Comparison of ENCODE assay signal across 8 cellular contexts in the genomic region with DNA sequence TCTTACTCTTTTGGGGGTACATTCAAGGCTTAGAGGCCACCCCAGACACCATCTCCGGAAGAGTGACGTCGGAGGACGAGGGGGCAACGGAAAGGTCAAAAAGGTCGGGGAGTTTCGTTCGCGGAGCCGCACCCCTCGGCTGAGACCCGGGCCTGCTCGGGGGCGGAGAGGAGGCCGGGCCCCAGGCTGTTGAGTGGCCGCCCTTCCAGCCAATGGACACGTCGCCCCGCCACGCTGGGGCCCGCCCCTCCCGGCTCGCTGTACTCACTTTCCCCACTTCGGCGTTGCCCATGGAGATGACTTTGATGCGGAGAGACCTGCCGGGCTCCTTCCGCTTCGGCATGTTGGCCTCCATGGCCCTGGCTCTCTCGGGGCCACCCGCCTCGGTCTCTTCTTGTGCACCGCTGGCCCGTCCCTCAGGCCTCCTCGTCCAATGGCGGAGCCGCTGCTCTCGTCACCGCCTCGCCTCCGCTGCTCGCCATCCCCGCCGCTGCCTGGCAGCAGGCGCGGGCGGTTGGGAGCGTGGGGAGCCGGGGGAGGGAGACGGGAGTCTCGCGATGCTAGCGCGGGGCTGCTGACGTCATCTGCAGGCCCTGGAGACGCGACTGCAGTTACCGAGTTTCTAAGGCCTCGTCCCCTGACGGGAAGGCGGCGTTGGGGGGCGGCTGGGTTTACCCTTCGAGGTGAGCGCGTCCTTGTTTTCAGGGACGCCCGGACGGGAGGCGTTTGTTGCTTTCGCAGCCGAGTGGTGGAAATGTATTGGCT. TPM values are rescaled to one million over a fixed set of nuclear protein-coding genes. Genes with fewer than 3 reads are reported as not detected.
A peak's percentile ranks its signal among the peaks of the same experiment; 100 is the strongest.
DNase-seq lines count a peak whose midpoint lies in the region; ATAC-seq and TF ChIP-seq lines count a peak whose summit lies in the region.

TSS of gene DNAJC27 (minus strand) at position 406 of the 765 bp plus-strand sequence. CDS start at position 355, 51 bp downstream.

- H2AFZ ChIP-seq in PC-9: peak within 1 kb of the TSS; percentile 100

- H3K4me3 ChIP-seq in PC-9: peak within 1 kb of the TSS; percentile 95
- peak within 1 kb of the TSS; percentile 64 to 91 for H3K4me3 ChIP-seq in esophagus (ENCODE audit: low read depth in 1 of 2, low read length in 2 of 2)
- peak within 1 kb of the TSS; percentile 96 for H3K4me3 ChIP-seq in mucosa of stomach (ENCODE audit: low read length)

- H4K20me1 ChIP-seq in PC-9 (ENCODE audit: insufficient read depth): no peaks in the 10 kb centered on the region

- no TSS peak for BruUV-seq in PC-9 (replicated peaks; lab: Mats Ljungman, UMichigan)

- no peaks in the 10 kb centered on the region for H3K9me2 ChIP-seq in PC-9 (ENCODE audit: insufficient read depth)

- DNase-seq in DMS53 treated with DMSO at 0.1 percent for 48 hours (lab: John Stamatoyannopoulos, UW; ENCODE audit: unreplicated experiment) (peak; percentile 84), KBM-7 (peak; percentile 98), PC-9 (peak; percentile 89 to 96)
- peak; percentile 98 for DNase-seq in activated T-cell treated with anti-CD3 and anti-CD28 coated beads, Interleukin-2, amount 50 U/mL, for 4 hours
- peak; percentile 98 for DNase-seq in stimulated activated CD8-positive, alpha-beta memory T cell treated with anti-CD3 and anti-CD28 coated beads, Interleukin-4, amount 100 ng/mL, for 48 hours

- H3K27ac ChIP-seq in PC-9 (peak within 1 kb of the TSS; percentile 86), esophagus (ENCODE audit: low read depth in 2 of 2, low read length in 1 of 2) (peak within 1 kb of the TSS; percentile 98)

- intact Hi-C loops in PC-9 (cut with micrococcal nuclease; ENCODE audit: unreplicated experiment): loop anchor here (5.0 kb wide), 3 partner anchors 179 to 559 kb away; partner anchors contain the start of genes CENPO and PTRHD1

- H3K9me3 ChIP-seq in PC-9 (ENCODE audit: insufficient read depth, low read depth) (no peaks in the 10 kb centered on the region), esophagus (ENCODE audit: control insufficient read depth in 2 of 2, insufficient read depth in 1 of 2, low read depth in 1 of 2, low read length in 1 of 2) (no peaks in the 10 kb centered on the region), mucosa of stomach (ENCODE audit: control insufficient read depth, low read length) (no peaks in the 10 kb centered on the region)

- H3K4me1 ChIP-seq in PC-9 (replicated peaks; ENCODE audit: insufficient read depth): peaks cover 18% of the 10 kb centered on the region
- peaks cover 0 to 2% of the 10 kb centered on the region in 2 donors for H3K4me1 ChIP-seq in esophagus (ENCODE audit: control insufficient read depth in 2 of 2, insufficient read depth in 2 of 2, low read length in 1 of 2)
- peaks cover 5% of the 10 kb centered on the region for H3K4me1 ChIP-seq in mucosa of stomach (ENCODE audit: control insufficient read depth, insufficient read depth, low read length)

- in situ Hi-C loops in KBM-7 (cut with MboI; ENCODE audit: low pct_unique_long_range_greater_than_20kb, low sequenced_read_pairs): no loop called here

- peak within 1 kb of the TSS; percentile 92 for H3K4me2 ChIP-seq in PC-9

- H3K9me3 Mint-ChIP-seq in activated T-cell treated with anti-CD3 and anti-CD28 coated beads, Interleukin-2, amount 50 U/mL, for 4 hours: no peaks in the 10 kb centered on the region

- peaks cover 5% of the 10 kb centered on the region for H3K36me3 Mint-ChIP-seq in activated T-cell treated with anti-CD3 and anti-CD28 coated beads, Interleukin-2, amount 50 U/mL, for 4 hours (ENCODE audit: insufficient read depth)

- CTCF ChIA-PET in PC-9 (lab: Charles Lee): interaction anchor here (1.2 kb wide), 1 partner anchor 157 kb away, joined by 5 read pairs; no protein-coding TSS in a partner anchor

- peak within 1 kb of the TSS; percentile 97 for H3K4me3 Mint-ChIP-seq in activated T-cell treated with anti-CD3 and anti-CD28 coated beads, Interleukin-2, amount 50 U/mL, for 4 hours

- no peak for TF ChIP-seq CTCF in PC-9 (conservative IDR thresholded peaks at IDR 0.05)

- H3K4me1 Mint-ChIP-seq in activated T-cell treated with anti-CD3 and anti-CD28 coated beads, Interleukin-2, amount 50 U/mL, for 4 hours (ENCODE audit: low read depth): peaks cover 19% of the 10 kb centered on the region

- POLR2A ChIA-PET in PC-9 (lab: Charles Lee; ENCODE audit: unreplicated experiment): no interaction called here

- peaks cover 29% of the 10 kb centered on the region for H3K79me2 ChIP-seq in PC-9 (ENCODE audit: low read depth)

- ATAC-seq in GM21723 (IDR thresholded peaks at IDR 0.05; ENCODE audit: unreplicated experiment): peak; percentile 94
- ATAC-seq in activated T-cell treated with anti-CD3 and anti-CD28 coated beads, Interleukin-2, amount 50 U/mL, for 4 hours: peak; percentile 93 to 94

- H3K27me3 Mint-ChIP-seq in activated T-cell treated with anti-CD3 and anti-CD28 coated beads, Interleukin-2, amount 50 U/mL, for 4 hours (ENCODE audit: low read depth): no peaks in the 10 kb centered on the region

- peaks cover 4% of the 10 kb centered on the region; the same call in 1 of the 2 replicates for H3F3A ChIP-seq in PC-9 (ENCODE audit: insufficient read depth, low read depth)

- WGBS in esophagus, 2 donors: 0% methylated on average over 70 to 72 of the region's 72 CpGs

- no peaks in the 10 kb centered on the region for H3K27me3 ChIP-seq in PC-9 (ENCODE audit: insufficient read depth, low read depth)
- H3K27me3 ChIP-seq in esophagus (ENCODE audit: control insufficient read depth in 1 of 2, insufficient read depth in 2 of 2, low read length in 2 of 2): no peaks in the 10 kb centered on the region
- H3K27me3 ChIP-seq in mucosa of stomach (ENCODE audit: control insufficient read depth, insufficient read depth, low read length): no peaks in the 10 kb centered on the region

- no peaks in the 10 kb centered on the region for H3K36me3 ChIP-seq in PC-9 (ENCODE audit: low read depth)
- H3K36me3 ChIP-seq in esophagus (ENCODE audit: control insufficient read depth in 2 of 2, insufficient read depth in 2 of 2, low read length in 1 of 2): no peaks in the 10 kb centered on the region
- no peaks in the 10 kb centered on the region for H3K36me3 ChIP-seq in mucosa of stomach (ENCODE audit: control insufficient read depth, insufficient read depth, low read length)

- H3K9ac ChIP-seq in mucosa of stomach (ENCODE audit: low read length): peak within 1 kb of the TSS; percentile 99

RNA-seq across cellular contexts. Expression of gene DNAJC27, which starts in this region (rescaled TPM):
- 5.1 and 6.3 TPM in 2 replicates for total RNA-seq in PC-9 (2021)
- 1 to 10 TPM; 3.3 to 3.8 (median 3.5) TPM for total RNA-seq in activated T-cell treated with anti-CD3 and anti-CD28 coated beads, Interleukin-2, amount 50 U/mL, for 4 hours
- polyA plus RNA-seq in esophagus: 1 to 10 TPM; 1.4 TPM

Comparison
In these comparisons a context has a peak if more than half of its experiments do, and no peak if none do; other contexts are left out.
1. Peak in every context shown above with its lines: DNase-seq, ATAC-seq, H3K4me3 ChIP-seq and H3K27ac ChIP-seq.